ENCODE assay signal across 8 cellular contexts in the genomic region with DNA sequence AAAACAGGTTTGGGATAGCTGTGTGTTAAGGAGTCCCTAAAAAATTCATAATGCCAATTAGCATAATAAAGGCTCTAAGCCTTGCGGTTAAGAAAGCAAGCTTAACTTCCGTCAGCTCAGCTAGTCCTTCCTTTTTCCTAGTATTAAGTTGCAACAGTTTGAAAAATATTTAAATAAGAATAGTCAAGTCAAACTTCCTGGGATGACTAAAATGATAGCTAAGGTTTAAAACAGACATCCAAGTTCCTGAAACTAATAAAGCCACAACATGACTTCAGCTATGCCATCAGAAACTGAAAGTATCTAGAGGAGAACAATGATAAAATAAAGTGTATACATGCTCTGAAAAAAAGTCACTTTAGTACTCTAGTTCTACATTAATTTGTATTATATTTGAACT. TPM values are rescaled to one million over a fixed set of nuclear protein-coding genes. Genes with fewer than 3 reads are reported as not detected.
A peak's percentile ranks its signal among the peaks of the same experiment; 100 is the strongest.
DNase-seq lines count a peak whose midpoint lies in the region; TF ChIP-seq lines count a peak whose summit lies in the region.

No MANE protein-coding gene starts in this region.

- peaks cover 84% of the 10 kb centered on the region for H3K79me2 ChIP-seq in Loucy (ENCODE audit: insufficient read depth, low read length)

- H3K9me3 ChIP-seq in BLaER1 treated with 17β-estradiol and CSF1 and Interleukin-3, amounts not matched to agents 10 nM and 100 nM (replicated peaks in 1 of 11), result no peaks in the 10 kb centered on the region
- no peaks in the 10 kb centered on the region for H3K9me3 ChIP-seq in Loucy (ENCODE audit: insufficient read depth, low read depth, low read length)

- peaks cover 33 to 76% (median 67%) of the 10 kb centered on the region in 11 experiments; a peak in 21 of 22 replicates for H4K20me1 ChIP-seq in BLaER1 treated with 17β-estradiol and CSF1 and Interleukin-3, amounts not matched to agents 10 nM and 100 nM
- peaks cover 73% of the 10 kb centered on the region for H4K20me1 ChIP-seq in Loucy (ENCODE audit: insufficient read depth, low read length, poor library complexity, severe bottlenecking)

- BruUV-seq in MCF 10A (replicated peaks; lab: Mats Ljungman, UMichigan), result no TSS peak

- H3K27ac Mint-ChIP-seq in MCF 10A (ENCODE audit: low read depth, unreplicated experiment) (peak overlapping the region; percentile 33), mesothelial cell of epicardium (peak overlapping the region; percentile 91)

- no peaks in the 10 kb centered on the region for H3K9me2 ChIP-seq in Loucy (replicated peaks; ENCODE audit: low read depth, low read length)

- CTCF ChIA-PET in MCF 10A (lab: Yijun Ruan, JAX), result interaction anchor here (0.6 to 1.6 kb wide), 7 partner anchors 11 to 1916 kb away, joined by 3 to 5 read pairs (median 4); no protein-coding TSS in a partner anchor

- DNase-seq in MCF 10A (ENCODE audit: unreplicated experiment) (no peak), mesothelial cell of epicardium (ENCODE audit: low spot score in 2 of 2, unreplicated experiment in 2 of 2) (no peak), glomerular visceral epithelial cell (ENCODE audit: extremely low spot score) (no peak), NK-92 (lab: John Stamatoyannopoulos, UW; ENCODE audit: unreplicated experiment) (no peak), dedifferentiated amniotic fluid mesenchymal stem cell (ENCODE audit: extremely low spot score) (no peak)
- DNase-seq in stimulated activated CD8-positive, alpha-beta memory T cell treated with anti-CD3 and anti-CD28 coated beads, Interleukin-4, amount 100 ng/mL, for 48 hours, result no peak

- TF ChIP-seq CTCF in Loucy (conservative IDR thresholded peaks at IDR 0.05; ENCODE audit: low read length) (no peak), MCF 10A (IDR thresholded peaks at IDR 0.05; ENCODE audit: unreplicated experiment) (no peak), mesothelial cell of epicardium (IDR thresholded peaks at IDR 0.05; ENCODE audit: unreplicated experiment) (no peak)

- H3K36me3 Mint-ChIP-seq in MCF 10A (ENCODE audit: insufficient read depth, unreplicated experiment), result peaks cover 23% of the 10 kb centered on the region
- H3K36me3 Mint-ChIP-seq in mesothelial cell of epicardium, result no peaks in the 10 kb centered on the region

- peaks cover 17% of the 10 kb centered on the region for H3K4me1 Mint-ChIP-seq in MCF 10A (ENCODE audit: insufficient read depth, unreplicated experiment)
- peaks cover 62% of the 10 kb centered on the region for H3K4me1 Mint-ChIP-seq in mesothelial cell of epicardium

- no peaks in the 10 kb centered on the region for H3F3A ChIP-seq in Loucy (ENCODE audit: low read depth)

- POLR2A ChIA-PET in MCF 10A (lab: Yijun Ruan, JAX), result interaction anchor here (0.8 to 6.7 kb wide), 11 partner anchors 10 to 1337 kb away, joined by 3 to 89 read pairs (median 5); partner anchors contain the start of genes ORC3 and RARS2

- intact Hi-C loops in MCF 10A (cut with micrococcal nuclease), result loop anchor here (2.0 to 10.0 kb wide), 4 partner anchors 58 to 794 kb away; partner anchors contain the start of gene SLC35A1

- H3K27me3 Mint-ChIP-seq in MCF 10A (ENCODE audit: insufficient read depth, unreplicated experiment) (no peaks in the 10 kb centered on the region), mesothelial cell of epicardium (ENCODE audit: low read depth) (no peaks in the 10 kb centered on the region)

- H3K4me3 ChIP-seq in BLaER1 treated with 17β-estradiol and CSF1 and Interleukin-3, amounts not matched to agents 10 nM and 100 nM, result peak overlapping the region; percentile 81 to 94 (median 86)
- H3K4me3 ChIP-seq in Loucy (ENCODE audit: low read length, poor library complexity, severe bottlenecking), result peak overlapping the region; percentile 99

- H3K36me3 ChIP-seq in BLaER1 treated with 17β-estradiol and CSF1 and Interleukin-3, amounts not matched to agents 10 nM and 100 nM, result peaks cover 0 to 23% (median 6%) of the 10 kb centered on the region in 11 experiments; a peak in 8 of 22 replicates
- no peaks in the 10 kb centered on the region; the same call in 1 of the 2 replicates for H3K36me3 ChIP-seq in Loucy (ENCODE audit: insufficient read depth, low read length)

- H2AFZ ChIP-seq in Loucy (ENCODE audit: low read length), result no peak overlapping the region

- peak overlapping the region; percentile 83 for H3K4me3 Mint-ChIP-seq in MCF 10A (ENCODE audit: unreplicated experiment)
- H3K4me3 Mint-ChIP-seq in mesothelial cell of epicardium, result peak overlapping the region; percentile 98

- no peaks in the 10 kb centered on the region for H3K27me3 ChIP-seq in BLaER1 treated with 17β-estradiol and CSF1 and Interleukin-3, amounts not matched to agents 10 nM and 100 nM
- peaks cover 12% of the 10 kb centered on the region for H3K27me3 ChIP-seq in Loucy (ENCODE audit: insufficient read depth, low read length, poor library complexity, severe bottlenecking)

- H3K9ac ChIP-seq in BLaER1 treated with 17β-estradiol and CSF1 and Interleukin-3, amounts not matched to agents 10 nM and 100 nM, result peak overlapping the region; percentile 94 to 99 (median 97); a peak in 19 of 22 replicates
- peak overlapping the region; percentile 98 for H3K9ac ChIP-seq in Loucy (ENCODE audit: low read depth, low read length, poor library complexity, severe bottlenecking)

- peaks cover 10 to 43% (median 32%) of the 10 kb centered on the region in 10 experiments; a peak in 18 of 20 replicates for H3K4me1 ChIP-seq in BLaER1 treated with 17β-estradiol and CSF1 and Interleukin-3, amounts not matched to agents 10 nM and 100 nM
- peaks cover 46% of the 10 kb centered on the region for H3K4me1 ChIP-seq in Loucy (ENCODE audit: insufficient read depth, low read length, poor library complexity, severe bottlenecking)

- H3K9me3 Mint-ChIP-seq in MCF 10A (ENCODE audit: unreplicated experiment), result no peaks in the 10 kb centered on the region
- H3K9me3 Mint-ChIP-seq in mesothelial cell of epicardium, result no peaks in the 10 kb centered on the region

- peak overlapping the region in 9 of 11 experiments; percentile 93 to 99 (median 97); a peak in 18 of 22 replicates for H3K27ac ChIP-seq in BLaER1 treated with 17β-estradiol and CSF1 and Interleukin-3, amounts not matched to agents 10 nM and 100 nM

- H3K4me2 ChIP-seq in BLaER1 treated with 17β-estradiol and CSF1 and Interleukin-3, amounts not matched to agents 10 nM and 100 nM, result peak overlapping the region; percentile 65 to 87 (median 78); a peak in 21 of 22 replicates
- H3K4me2 ChIP-seq in Loucy (ENCODE audit: low read depth, low read length, poor library complexity, severe bottlenecking), result peak overlapping the region; percentile 94

RNA-seq across cellular contexts. Expression of gene AKIRIN2, which starts 3.4 kb away (rescaled TPM):
- total RNA-seq in MCF 10A (2022) (47.6 and 48.1 TPM in 2 replicates), mesothelial cell of epicardium (84.1 to 88.1 TPM (median 84.7 TPM) in 3 replicates)
